In the genomic region with DNA sequence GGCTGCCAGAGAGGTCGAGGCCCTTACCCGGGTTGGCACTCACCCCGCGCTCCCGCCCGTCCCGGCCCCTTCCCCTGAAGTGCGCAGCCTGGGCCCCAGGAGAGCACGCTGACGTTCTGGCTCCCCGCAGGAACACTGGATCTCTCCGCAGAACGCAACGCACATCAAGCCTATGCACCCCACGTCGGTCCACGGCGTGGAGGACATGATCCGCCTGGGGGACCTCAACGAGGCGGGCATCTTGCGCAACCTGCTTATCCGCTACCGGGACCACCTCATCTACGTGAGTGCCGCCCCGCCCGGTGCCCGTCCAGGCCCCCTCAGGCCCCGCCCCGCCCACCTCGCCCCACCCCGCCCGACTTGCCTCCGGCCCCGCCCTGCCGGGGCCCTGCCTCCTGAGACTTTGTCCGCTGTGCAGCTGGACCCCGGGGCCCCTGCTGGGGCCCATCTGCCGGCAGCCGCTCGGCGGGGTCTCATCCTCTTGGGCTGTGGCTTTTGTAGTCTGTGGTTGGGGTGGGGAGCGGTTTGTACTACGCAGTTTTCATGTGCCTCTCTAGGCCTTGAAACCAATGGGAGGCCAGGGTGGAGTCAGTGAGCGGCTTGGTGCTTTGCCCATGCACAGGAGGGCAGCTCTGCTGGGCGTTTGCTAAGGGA, we compare ENCODE assay signal across 8 cellular contexts. TPM values are rescaled to one million over a fixed set of nuclear protein-coding genes. Genes with fewer than 3 reads are reported as not detected.
A peak's percentile ranks its signal among the peaks of the same experiment; 100 is the strongest.
DNase-seq lines count a peak whose midpoint lies in the region; ATAC-seq and TF ChIP-seq lines count a peak whose summit lies in the region.

No MANE protein-coding gene starts in this region.

- no peak overlapping the region for H3K4me3 ChIP-seq in DND-41 (ENCODE audit: low read depth in 1 of 2, low read length in 2 of 2)
- H3K4me3 ChIP-seq in mesendoderm (ENCODE audit: low read length): peak overlapping the region; percentile 37
- no peak overlapping the region for H3K4me3 ChIP-seq in Karpas-422 (ENCODE audit: low read length)

- H3K9ac ChIP-seq in DND-41 (ENCODE audit: low read depth, low read length): no peak overlapping the region
- peak overlapping the region; percentile 60 for H3K9ac ChIP-seq in mesendoderm (ENCODE audit: low read length)
- no peak overlapping the region for H3K9ac ChIP-seq in Karpas-422 (ENCODE audit: low read length)

- H2AFZ ChIP-seq in DND-41 (ENCODE audit: low read depth, low read length) (no peak overlapping the region), Karpas-422 (ENCODE audit: low read length) (no peak overlapping the region)

- H3K4me1 ChIP-seq in DND-41 (ENCODE audit: insufficient read depth, low read length) (peaks cover 26% of the 10 kb centered on the region), mesendoderm (ENCODE audit: control insufficient read depth, low read depth, low read length) (peaks cover 1% of the 10 kb centered on the region), Karpas-422 (ENCODE audit: low read length) (no peaks in the 10 kb centered on the region)

- no peak overlapping the region for H4K8ac ChIP-seq in mesendoderm (ENCODE audit: low read depth, low read length)

- no peak overlapping the region for H4K5ac ChIP-seq in mesendoderm (ENCODE audit: low read length)

- H3K56ac ChIP-seq in mesendoderm (ENCODE audit: low read length): peak overlapping the region; percentile 79

- H2BK5ac ChIP-seq in mesendoderm (ENCODE audit: low read length): no peak overlapping the region

- H3K4me2 ChIP-seq in DND-41 (ENCODE audit: insufficient read depth, low read length) (no peak overlapping the region), mesendoderm (ENCODE audit: low read length) (peak overlapping the region; percentile 95), Karpas-422 (ENCODE audit: low read depth, low read length, poor library complexity, severe bottlenecking) (no peak overlapping the region)

- H3K79me1 ChIP-seq in mesendoderm (ENCODE audit: low read length): no peaks in the 10 kb centered on the region

- H3K79me2 ChIP-seq in DND-41 (ENCODE audit: insufficient read depth, low read length) (no peaks in the 10 kb centered on the region), mesendoderm (ENCODE audit: control insufficient read depth, insufficient read depth, low read length) (no peaks in the 10 kb centered on the region), Karpas-422 (ENCODE audit: low read length) (no peaks in the 10 kb centered on the region)

- no peak overlapping the region for H3K18ac ChIP-seq in mesendoderm (ENCODE audit: low read length)

- H3K27ac ChIP-seq in DND-41 (ENCODE audit: low read length): no peak overlapping the region
- H3K27ac ChIP-seq in mesendoderm (ENCODE audit: low read depth, low read length): no peak overlapping the region
- H3K27ac ChIP-seq in Karpas-422 (ENCODE audit: low read length): no peak overlapping the region

- ATAC-seq in DND-41 (ENCODE audit: insufficient read depth, low read depth): peak; percentile 68
- no peak for ATAC-seq in GM21381 (IDR thresholded peaks at IDR 0.05; ENCODE audit: unreplicated experiment)
- ATAC-seq in GM18870 (IDR thresholded peaks at IDR 0.05; ENCODE audit: unreplicated experiment): no peak

- no peak for TF ChIP-seq CTCF in DND-41 (IDR thresholded peaks at IDR 0.05; ENCODE audit: borderline replicate concordance, extremely low read depth, low read length, poor library complexity, severe bottlenecking)

- H3K9me3 ChIP-seq in DND-41 (ENCODE audit: insufficient read depth, low read length, severe bottlenecking) (no peaks in the 10 kb centered on the region), Karpas-422 (ENCODE audit: low read length) (no peaks in the 10 kb centered on the region)

- no peak overlapping the region for H3K4ac ChIP-seq in mesendoderm (ENCODE audit: low read depth, low read length)

- no peak overlapping the region for H2BK120ac ChIP-seq in mesendoderm (ENCODE audit: low read depth, low read length)

- H3K36me3 ChIP-seq in DND-41 (ENCODE audit: insufficient read depth, low read length): no peaks in the 10 kb centered on the region
- no peaks in the 10 kb centered on the region for H3K36me3 ChIP-seq in mesendoderm (ENCODE audit: control insufficient read depth, insufficient read depth, low read length)
- no peaks in the 10 kb centered on the region for H3K36me3 ChIP-seq in Karpas-422 (ENCODE audit: insufficient read depth, low read length)

- DNase-seq in DND-41 (peak; percentile 86), NCI-H69 (lab: John Stamatoyannopoulos, UW) (peak; percentile 99), astrocyte of the hippocampus (ENCODE audit: low read depth, low spot score) (peak; percentile 38), mesendoderm (peak; percentile 52), Karpas-422 (no peak), epidermal melanocyte (ENCODE audit: insufficient read length, low spot score) (no peak)

- no peak overlapping the region for H3K23ac ChIP-seq in mesendoderm (ENCODE audit: low read length)

- H3K9me2 ChIP-seq in Karpas-422 (replicated peaks; ENCODE audit: insufficient read depth, low read length): no peaks in the 10 kb centered on the region

- no peak overlapping the region for H2BK15ac ChIP-seq in mesendoderm (replicated peaks; ENCODE audit: low read depth)

- H3K27me3 ChIP-seq in DND-41 (ENCODE audit: insufficient read depth, low read length, poor library complexity) (no peaks in the 10 kb centered on the region), mesendoderm (ENCODE audit: insufficient read depth, low read length, poor library complexity) (no peaks in the 10 kb centered on the region), Karpas-422 (ENCODE audit: low read length) (no peaks in the 10 kb centered on the region)

- no peak overlapping the region for H2AK5ac ChIP-seq in mesendoderm (ENCODE audit: low read length)

- no CpG with 5 or more reads among the region's 47 CpGs for WGBS in mesendoderm (ENCODE audit: extremely low coverage, insufficient coverage, low lambda C conversion rate)

- H4K20me1 ChIP-seq in DND-41 (ENCODE audit: insufficient read depth, low read length) (peaks cover 7% of the 10 kb centered on the region; the same call in 1 of the 2 replicates), Karpas-422 (ENCODE audit: insufficient read depth, low read depth, low read length) (no peaks in the 10 kb centered on the region)

RNA-seq across cellular contexts. Expression of gene MYO7A, which starts 19.7 kb away (rescaled TPM):
- polyA plus RNA-seq in mesendoderm (2013, experiment 1 of 2): 0.51 TPM
- polyA plus RNA-seq in mesendoderm (2013, experiment 2 of 2): 0.49 TPM
- total RNA-seq in Karpas-422 (2014; rRNA removed; shearing (Covaris generic); ENCODE audit: low replicate concordance): not detected in 2 replicates

RNA-seq across cellular contexts. Expression of gene OMP, which starts 45.2 kb away (rescaled TPM):
- 0.11 TPM for polyA plus RNA-seq in mesendoderm (2013, experiment 1 of 2)
- polyA plus RNA-seq in mesendoderm (2013, experiment 2 of 2): not detected
- total RNA-seq in Karpas-422 (2014; rRNA removed; shearing (Covaris generic); ENCODE audit: low replicate concordance): not detected in 2 replicates

Comparison
In these comparisons a context has a peak if more than half of its experiments do, and no peak if none do; other contexts are left out.
1. DNase-seq: peak in DND-41 (single experiment), NCI-H69 (single experiment), astrocyte of the hippocampus (single experiment) and mesendoderm (single experiment); none in Karpas-422 (single experiment) and epidermal melanocyte (single experiment).